ENCODE assay signal across 17 cellular contexts in genomic region chr17:7940034-7940433, GRCh38. TPM values are rescaled to one million over a fixed set of nuclear protein-coding genes. Genes with fewer than 3 reads are reported as not detected.
A peak's percentile ranks its signal among the peaks of the same experiment; 100 is the strongest.
DNase-seq lines count a peak whose midpoint lies in the region; ATAC-seq and TF ChIP-seq lines count a peak whose summit lies in the region.
"Had no signal": no experiment of that assay in that cellular context is flagged by ENCODE, and none has a peak within 500 bp of the region (broad histone marks: within the 10 kb centered on the region; RNA-seq: fewer than 3 reads in every experiment).

No MANE protein-coding gene starts in this region.

- no peaks in the 10 kb centered on the region for H3K27me3 ChIP-seq in mammary epithelial cell (ENCODE audit: insufficient read depth, low read length)

- ATAC-seq in activated T-helper 17 cell treated with anti-CD3 and anti-CD28 coated beads, Interleukin-2, amount 50 U/mL, for 72 hours (replicated peaks): no peak
- ATAC-seq in activated CD8-positive, alpha-beta memory T cell treated with anti-CD3 and anti-CD28 coated beads, Interleukin-2, amount 10 ng/mL, durations not matched to agents 7 days and 5 days: no peak
- no peak for ATAC-seq in mucosa of descending colon

- in situ Hi-C loops in mammary epithelial cell (cut with MboI; ENCODE audit: low sequenced_read_pairs in 2 of 2): no loop called here

- H3K9me3 ChIP-seq in mammary epithelial cell (replicated peaks; ENCODE audit: insufficient read depth, low read length): no peaks in the 10 kb centered on the region
- H3K9me3 ChIP-seq in mucosa of descending colon: no peaks in the 10 kb centered on the region
- H3K9me3 ChIP-seq: HAP-1 had no signal

- no peak overlapping the region for H2AFZ ChIP-seq in mammary epithelial cell (ENCODE audit: low read depth, low read length)

- H3K36me3 Mint-ChIP-seq in MCF 10A (ENCODE audit: insufficient read depth, unreplicated experiment) (peaks cover 80% of the 10 kb centered on the region), nephron progenitor cell (ENCODE audit: low read depth) (peaks cover 71% of the 10 kb centered on the region)
- H3K36me3 Mint-ChIP-seq in activated T-helper 17 cell treated with anti-CD3 and anti-CD28 coated beads, Interleukin-2, amount 50 U/mL, for 72 hours (ENCODE audit: low read depth): peaks cover 100% of the 10 kb centered on the region
- H3K36me3 Mint-ChIP-seq in activated CD8-positive, alpha-beta memory T cell treated with anti-CD3 and anti-CD28 coated beads, Interleukin-2, amount 10 ng/mL, durations not matched to agents 7 days and 5 days: peaks cover 68% of the 10 kb centered on the region

- no peaks in the 10 kb centered on the region for H3K9me3 Mint-ChIP-seq in MCF 10A (ENCODE audit: unreplicated experiment)
- no peaks in the 10 kb centered on the region for H3K9me3 Mint-ChIP-seq in activated T-helper 17 cell treated with anti-CD3 and anti-CD28 coated beads, Interleukin-2, amount 50 U/mL, for 72 hours
- no peaks in the 10 kb centered on the region for H3K9me3 Mint-ChIP-seq in nephron progenitor cell
- H3K9me3 Mint-ChIP-seq in activated CD8-positive, alpha-beta memory T cell treated with anti-CD3 and anti-CD28 coated beads, Interleukin-2, amount 10 ng/mL, durations not matched to agents 7 days and 5 days (ENCODE audit: low read depth): no peaks in the 10 kb centered on the region
- H3K9me3 Mint-ChIP-seq: HFFc6 had no signal

- H3K4me1 Mint-ChIP-seq in MCF 10A (ENCODE audit: insufficient read depth, unreplicated experiment) (peaks cover 5% of the 10 kb centered on the region), nephron progenitor cell (peaks cover 6% of the 10 kb centered on the region)
- H3K4me1 Mint-ChIP-seq in activated T-helper 17 cell treated with anti-CD3 and anti-CD28 coated beads, Interleukin-2, amount 50 U/mL, for 72 hours: peaks cover 6% of the 10 kb centered on the region
- H3K4me1 Mint-ChIP-seq in activated CD8-positive, alpha-beta memory T cell treated with anti-CD3 and anti-CD28 coated beads, Interleukin-2, amount 10 ng/mL, durations not matched to agents 7 days and 5 days: peaks cover 14% of the 10 kb centered on the region

- intact Hi-C loops in MCF 10A (cut with micrococcal nuclease) (no loop called here), mammary epithelial cell (cut with micrococcal nuclease) (no loop called here), mucosa of descending colon (cut with DNase I, micrococcal nuclease) (no loop called here)

- peaks cover 25% of the 10 kb centered on the region for H3K36me3 ChIP-seq in mammary epithelial cell (ENCODE audit: insufficient read depth, low read length)
- H3K36me3 ChIP-seq in mucosa of descending colon (ENCODE audit: low read depth): peaks cover 9% of the 10 kb centered on the region

- H3K4me3 Mint-ChIP-seq in MCF 10A (ENCODE audit: unreplicated experiment): no peak overlapping the region
- no peak overlapping the region for H3K4me3 Mint-ChIP-seq in activated T-helper 17 cell treated with anti-CD3 and anti-CD28 coated beads, Interleukin-2, amount 50 U/mL, for 72 hours
- H3K4me3 Mint-ChIP-seq in nephron progenitor cell: no peak overlapping the region
- H3K4me3 Mint-ChIP-seq in activated CD8-positive, alpha-beta memory T cell treated with anti-CD3 and anti-CD28 coated beads, Interleukin-2, amount 10 ng/mL, durations not matched to agents 7 days and 5 days: no peak overlapping the region
- H3K4me3 Mint-ChIP-seq: CD4-positive, alpha-beta memory T cell; HFFc6 had no signal

- H3K79me2 ChIP-seq in mammary epithelial cell (ENCODE audit: insufficient read depth, low read length): peaks cover 5% of the 10 kb centered on the region

- no peak overlapping the region for H3K9ac ChIP-seq in mammary epithelial cell (ENCODE audit: insufficient read depth, low read length)

- CTCF ChIA-PET in MCF 10A (lab: Yijun Ruan, JAX) (interaction anchor here (0.6 to 1.7 kb wide), 6 partner anchors 27 to 433 kb away, joined by 3 to 7 read pairs (median 4); no protein-coding TSS in a partner anchor), mammary epithelial cell (lab: Charles Lee; ENCODE audit: low non-redundant PET) (interaction anchor here (0.7 kb wide), 1 partner anchor 133 kb away, joined by 4 read pairs; no protein-coding TSS in a partner anchor)
- CTCF ChIA-PET in activated CD8-positive, alpha-beta memory T cell treated with anti-CD3 and anti-CD28 coated beads, Interleukin-2, amount 10 ng/mL, durations not matched to agents 7 days and 5 days (lab: Charles Lee): interaction anchor here (0.9 to 12.2 kb wide), 3 partner anchors 8 to 50 kb away, joined by 3 to 130 read pairs (median 8); partner anchors contain the start of genes CNTROB and TRAPPC1

- BruUV-seq in MCF 10A (replicated peaks; lab: Mats Ljungman, UMichigan) (no TSS peak), mammary epithelial cell (replicated peaks; lab: Mats Ljungman, UMichigan) (no TSS peak)

- POLR2A ChIA-PET in MCF 10A (lab: Yijun Ruan, JAX): interaction anchor here (1.5 kb wide), 1 partner anchor 8 kb away, joined by 5 read pairs; the partner anchor contains the start of genes CNTROB and TRAPPC1

- H3K27ac Mint-ChIP-seq in MCF 10A (ENCODE audit: low read depth, unreplicated experiment): peak overlapping the region; percentile 11
- H3K27ac Mint-ChIP-seq in activated T-helper 17 cell treated with anti-CD3 and anti-CD28 coated beads, Interleukin-2, amount 50 U/mL, for 72 hours: peak overlapping the region; percentile 1
- H3K27ac Mint-ChIP-seq in nephron progenitor cell: peak overlapping the region; percentile 25
- H3K27ac Mint-ChIP-seq in activated CD8-positive, alpha-beta memory T cell treated with anti-CD3 and anti-CD28 coated beads, Interleukin-2, amount 10 ng/mL, durations not matched to agents 7 days and 5 days: no peak overlapping the region
- H3K27ac Mint-ChIP-seq: HFFc6 had no signal

- dilution Hi-C loops in mammary epithelial cell (cut with HindIII; ENCODE audit: low sequenced_read_pairs): loop anchor here (5.0 kb wide), 1 partner anchor 67 kb away; no protein-coding TSS in a partner anchor

- no peaks in the 10 kb centered on the region for H4K20me1 ChIP-seq in mammary epithelial cell (ENCODE audit: insufficient read depth, low read length)

- H3K4me3 ChIP-seq in mammary epithelial cell (replicated peaks in 1 of 3; ENCODE audit: insufficient read depth in 1 of 3, low read depth in 2 of 3, low read length in 3 of 3) (no peak overlapping the region), mucosa of descending colon (no peak overlapping the region)
- H3K4me3 ChIP-seq: HAP-1 had no signal

- H3K27ac ChIP-seq in mammary epithelial cell (ENCODE audit: insufficient read depth, low read depth, low read length): no peak overlapping the region

- H3K27me3 Mint-ChIP-seq in MCF 10A (ENCODE audit: insufficient read depth, unreplicated experiment) (no peaks in the 10 kb centered on the region), nephron progenitor cell (ENCODE audit: low read depth, poor library complexity) (peaks cover 2% of the 10 kb centered on the region)
- H3K27me3 Mint-ChIP-seq in activated T-helper 17 cell treated with anti-CD3 and anti-CD28 coated beads, Interleukin-2, amount 50 U/mL, for 72 hours: no peaks in the 10 kb centered on the region
- H3K27me3 Mint-ChIP-seq in activated CD8-positive, alpha-beta memory T cell treated with anti-CD3 and anti-CD28 coated beads, Interleukin-2, amount 10 ng/mL, durations not matched to agents 7 days and 5 days: no peaks in the 10 kb centered on the region
- H3K27me3 Mint-ChIP-seq: CD4-positive, alpha-beta memory T cell had no signal

- H3K4me1 ChIP-seq in mammary epithelial cell (ENCODE audit: insufficient read depth, low read length) (no peaks in the 10 kb centered on the region), mucosa of descending colon (ENCODE audit: low read depth) (no peaks in the 10 kb centered on the region)
- H3K4me1 ChIP-seq: HAP-1 had no signal

- DNase-seq in MCF 10A (ENCODE audit: unreplicated experiment) (no peak), mammary epithelial cell (no peak), nephron progenitor cell (no peak), mucosa of descending colon (no peak)
- DNase-seq in activated CD8-positive, alpha-beta memory T cell treated with anti-CD3 and anti-CD28 coated beads, Interleukin-2, amount 10 ng/mL, durations not matched to agents 7 days and 5 days: no peak
- DNase-seq: C1 segment of cervical spinal cord; Calu3; CD4-positive, alpha-beta memory T cell; COR-L47; DMS53; DMS79 treated with DMSO at 0.1 percent for 48 hours; GF-D8; GOT3; HFFc6 had no signal

- no peak overlapping the region for H3K4me2 ChIP-seq in mammary epithelial cell (ENCODE audit: insufficient read depth, low read depth, low read length)

- WGBS in mammary epithelial cell (ENCODE audit: low coverage, missing lambda C conversion rate): 50% methylated on average over 1 of the region's 4 CpGs

- no peak for TF ChIP-seq CTCF in MCF 10A (IDR thresholded peaks at IDR 0.05; ENCODE audit: unreplicated experiment)
- no peak for TF ChIP-seq CTCF in mammary epithelial cell (conservative IDR thresholded peaks at IDR 0.05 in 1 of 2, IDR thresholded peaks at IDR 0.05 in 1 of 2; ENCODE audit: extremely low read depth in 1 of 2, insufficient read depth in 1 of 2, low read depth in 1 of 2, low read length in 2 of 2)
- no peak for TF ChIP-seq CTCF in nephron progenitor cell (IDR thresholded peaks at IDR 0.05)
- no peak for TF ChIP-seq CTCF in mucosa of descending colon (IDR thresholded peaks at IDR 0.05)

RNA-seq across cellular contexts. Expression of gene CNTROB, which starts 8.0 kb away (rescaled TPM):
- 31.5 and 39.2 TPM in 2 replicates for total RNA-seq in MCF 10A (2022)
- total RNA-seq in mammary epithelial cell: 10 to 100 TPM; 20.3 to 38.4 TPM
- polyA plus RNA-seq in mammary epithelial cell: 19.3 TPM
- polyA minus RNA-seq in mammary epithelial cell: 82.2 TPM
- 100 to 1,000 TPM in 1 of 2 donors, 10 to 100 TPM in 1; 74.0 to 152 TPM for total RNA-seq in activated T-helper 17 cell treated with anti-CD3 and anti-CD28 coated beads, Interleukin-2, amount 50 U/mL, for 72 hours
- total RNA-seq in activated CD8-positive, alpha-beta memory T cell treated with anti-CD3 and anti-CD28 coated beads, Interleukin-2, amount 10 ng/mL, durations not matched to agents 7 days and 5 days: 10 to 100 TPM; 56.8 to 69.2 TPM
- total RNA-seq in mucosa of descending colon: 10 to 100 TPM; 23.7 to 34.5 (median 31.4) TPM

RNA-seq across cellular contexts. Expression of gene TRAPPC1, which starts 8.3 kb away (rescaled TPM):
- total RNA-seq in MCF 10A (2022) (80.0 and 104 TPM in 2 replicates), mammary epithelial cell (100 to 1,000 TPM in 1 of 2 donors, 10 to 100 TPM in 1; 43.3 to 174 TPM), mucosa of descending colon (100 to 1,000 TPM in 2 of 3 donors, 10 to 100 TPM in 1; 86.2 to 116 (median 114) TPM)
- polyA plus RNA-seq in mammary epithelial cell: 339 TPM
- 323 TPM for polyA minus RNA-seq in mammary epithelial cell
- 100 to 1,000 TPM; 179 to 180 TPM for total RNA-seq in activated T-helper 17 cell treated with anti-CD3 and anti-CD28 coated beads, Interleukin-2, amount 50 U/mL, for 72 hours
- total RNA-seq in activated CD8-positive, alpha-beta memory T cell treated with anti-CD3 and anti-CD28 coated beads, Interleukin-2, amount 10 ng/mL, durations not matched to agents 7 days and 5 days: 100 to 1,000 TPM; 216 to 245 TPM

RNA-seq across cellular contexts. Expression of gene KCNAB3, which starts 10.4 kb away (rescaled TPM):
- 4.2 and 10.0 TPM in 2 replicates for total RNA-seq in MCF 10A (2022)
- total RNA-seq in mammary epithelial cell: 1 to 10 TPM in 1 of 2 donors, under 1 TPM in 1; 0.33 to 1.7 TPM
- polyA plus RNA-seq in mammary epithelial cell: 0.52 TPM
- not detected for polyA minus RNA-seq in mammary epithelial cell
- 10 to 100 TPM in 1 of 2 donors, 1 to 10 TPM in 1; 8.6 to 11.9 TPM for total RNA-seq in activated T-helper 17 cell treated with anti-CD3 and anti-CD28 coated beads, Interleukin-2, amount 50 U/mL, for 72 hours
- 1 to 10 TPM; 6.6 to 6.7 TPM for total RNA-seq in activated CD8-positive, alpha-beta memory T cell treated with anti-CD3 and anti-CD28 coated beads, Interleukin-2, amount 10 ng/mL, durations not matched to agents 7 days and 5 days
- 1 to 10 TPM; 3.3 to 5.5 (median 3.9) TPM for total RNA-seq in mucosa of descending colon
- total RNA-seq: G401 had no signal

RNA-seq across cellular contexts. Expression of gene RNF227, which starts 23.9 kb away (rescaled TPM):
- total RNA-seq in MCF 10A (2022): 5.6 and 7.4 TPM in 2 replicates
- 1 to 10 TPM; 5.2 to 6.4 TPM for total RNA-seq in mammary epithelial cell
- 5.3 TPM for polyA plus RNA-seq in mammary epithelial cell
- polyA minus RNA-seq in mammary epithelial cell: 4.2 TPM
- total RNA-seq in activated T-helper 17 cell treated with anti-CD3 and anti-CD28 coated beads, Interleukin-2, amount 50 U/mL, for 72 hours: 10 to 100 TPM in 1 of 2 donors, 1 to 10 TPM in 1; 2.4 to 11.7 TPM
- total RNA-seq in activated CD8-positive, alpha-beta memory T cell treated with anti-CD3 and anti-CD28 coated beads, Interleukin-2, amount 10 ng/mL, durations not matched to agents 7 days and 5 days: 1 to 10 TPM; 2.8 to 3.9 TPM
- total RNA-seq in mucosa of descending colon: 1 to 10 TPM; 1.4 to 3.0 (median 2.4) TPM

RNA-seq across cellular contexts. Expression of gene CHD3, which starts 51.4 kb away (rescaled TPM):
- total RNA-seq in MCF 10A (2022) (78.5 and 87.1 TPM in 2 replicates), mammary epithelial cell (10 to 100 TPM; 28.8 to 87.5 TPM), mucosa of descending colon (100 to 1,000 TPM in 1 of 3 donors, 10 to 100 TPM in 2; 52.7 to 151 (median 56.5) TPM)
- polyA plus RNA-seq in mammary epithelial cell: 22.0 TPM
- 76.1 TPM for polyA minus RNA-seq in mammary epithelial cell
- 100 to 1,000 TPM; 154 to 217 TPM for total RNA-seq in activated T-helper 17 cell treated with anti-CD3 and anti-CD28 coated beads, Interleukin-2, amount 50 U/mL, for 72 hours
- 100 to 1,000 TPM; 139 to 147 TPM for total RNA-seq in activated CD8-positive, alpha-beta memory T cell treated with anti-CD3 and anti-CD28 coated beads, Interleukin-2, amount 10 ng/mL, durations not matched to agents 7 days and 5 days
